In the genomic region with DNA sequence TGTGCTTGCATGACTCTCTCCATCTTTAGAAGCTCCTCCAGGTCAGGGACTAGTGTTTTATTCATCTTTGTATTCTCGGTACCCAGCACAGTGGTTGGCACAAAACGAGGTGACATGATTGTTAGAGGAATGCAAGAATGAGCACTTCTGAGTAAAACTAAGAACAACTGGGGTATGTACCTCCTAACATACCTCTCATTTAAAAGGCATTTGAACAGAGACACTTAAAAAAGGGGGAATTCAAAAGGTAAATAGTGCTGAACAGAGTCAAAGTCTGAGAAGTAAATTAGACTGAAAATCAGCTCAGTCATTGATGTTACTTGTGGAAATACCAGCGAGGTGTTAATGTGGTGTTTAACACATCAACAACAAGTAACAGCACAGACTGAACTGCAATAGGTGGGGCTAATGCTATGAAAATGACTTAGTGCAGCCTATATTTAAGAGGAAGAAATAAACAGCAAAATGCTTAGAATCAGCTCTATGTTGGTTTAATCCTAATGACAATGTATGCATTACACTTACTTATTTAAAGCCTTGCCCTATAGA, we compare ENCODE assay signal across 33 cellular contexts.
"Had no signal": no experiment of that assay in that cellular context is flagged by ENCODE, and none has a peak within 500 bp of the region (broad histone marks: within the 10 kb centered on the region; RNA-seq: fewer than 3 reads in every experiment).

No MANE protein-coding gene starts in this region.

- H3K36me3 ChIP-seq: adrenal gland, breast epithelium, Peyer's patch, WERI-Rb-1 had no signal

- H3K9me3 Mint-ChIP-seq: activated CD4-positive, alpha-beta T cell treated with anti-CD3 and anti-CD28 coated beads, Interleukin-2, amount 10 ng/mL, durations not matched to agents 24 days and 14 days; activated CD8-positive, alpha-beta T cell treated with anti-CD3 and anti-CD28 coated beads for 36 hours; activated naive CD4-positive, alpha-beta T cell treated with anti-CD3 and anti-CD28 coated beads for 36 hours had no signal

- H3K9me3 ChIP-seq: adrenal gland, body of pancreas, breast epithelium, Peyer's patch had no signal

- H3K27ac ChIP-seq: adrenal gland, body of pancreas, breast epithelium, Peyer's patch, WERI-Rb-1 had no signal

- DNase-seq: activated CD4-positive, alpha-beta T cell treated with anti-CD3 and anti-CD28 coated beads, Interleukin-2, amount 10 ng/mL, durations not matched to agents 24 days and 14 days; activated CD4-positive, alpha-beta T cell treated with anti-CD3 and anti-CD28 coated beads, Interleukin-2, amount 50 U/mL, for 4 hours; activated CD4-positive, CD25-positive, alpha-beta regulatory T cell; activated CD8-positive, alpha-beta T cell treated with anti-CD3 and anti-CD28 coated beads for 36 hours; activated gamma-delta T cell treated with Interleukin-2 at 50 U/mL for 16 hours; activated naive CD4-positive, alpha-beta T cell treated with anti-CD3 and anti-CD28 coated beads for 36 hours; activated T-cell treated with anti-CD3 and anti-CD28 coated beads, Interleukin-2, amount 50 U/mL, for 1 hour; activated T-cell treated with anti-CD3 and anti-CD28 coated beads, Interleukin-2, amount 50 U/mL, for 72 hours; adrenal gland; body of pancreas; central memory CD4-positive, alpha-beta T cell; Karpas-422; NCI-H1105; NCI-H1417 treated with DMSO at 0.1 percent for 48 hours; NCI-H187 treated with DMSO at 0.1 percent for 48 hours; NCI-H2081; NCI-H345; NCI-H510A; NCI-H526; NCI-H748 treated with DMSO at 0.1 percent for 48 hours; NK-92 treated with Interleukin-12 subunit alpha and Interleukin-12 subunit beta, amount 100 ng/mL, for 24 hours; PC-3; Peyer's patch; RPMI8226; SIG-M5; T-helper 1 cell; T1000; WERI-Rb-1 had no signal

- H3K4me3 ChIP-seq: adrenal gland, body of pancreas, breast epithelium, Peyer's patch had no signal

- FAIRE-seq: astrocyte had no signal

- ATAC-seq: activated CD8-positive, alpha-beta T cell treated with anti-CD3 and anti-CD28 coated beads for 36 hours; activated naive CD4-positive, alpha-beta T cell treated with anti-CD3 and anti-CD28 coated beads, Interleukin-2, amount 50 U/mL, for 72 hours; body of pancreas; Right ventricle myocardium inferior; SK-N-SH treated with all-trans-retinoic acid at 6 μM for 48 hours had no signal

- H3K4me1 Mint-ChIP-seq: activated CD4-positive, alpha-beta T cell treated with anti-CD3 and anti-CD28 coated beads, Interleukin-2, amount 10 ng/mL, durations not matched to agents 24 days and 14 days had no signal

- H3K4me1 ChIP-seq: adrenal gland, body of pancreas, breast epithelium, Peyer's patch had no signal

- H3K36me3 Mint-ChIP-seq: activated naive CD4-positive, alpha-beta T cell treated with anti-CD3 and anti-CD28 coated beads, Interleukin-2, amount 50 U/mL, for 72 hours had no signal

- H3K4me3 Mint-ChIP-seq: activated CD4-positive, alpha-beta T cell treated with anti-CD3 and anti-CD28 coated beads, Interleukin-2, amount 10 ng/mL, durations not matched to agents 24 days and 14 days; activated CD8-positive, alpha-beta T cell treated with anti-CD3 and anti-CD28 coated beads for 36 hours; activated naive CD4-positive, alpha-beta T cell treated with anti-CD3 and anti-CD28 coated beads for 36 hours; activated T-cell treated with anti-CD3 and anti-CD28 coated beads, Interleukin-2, amount 50 U/mL, for 72 hours had no signal

- H3K27me3 ChIP-seq: adrenal gland, body of pancreas, breast epithelium, Peyer's patch had no signal

- H3K27ac Mint-ChIP-seq: activated CD4-positive, alpha-beta T cell treated with anti-CD3 and anti-CD28 coated beads, Interleukin-2, amount 10 ng/mL, durations not matched to agents 24 days and 14 days; activated CD8-positive, alpha-beta T cell treated with anti-CD3 and anti-CD28 coated beads for 36 hours; activated naive CD4-positive, alpha-beta T cell treated with anti-CD3 and anti-CD28 coated beads for 36 hours; activated naive CD4-positive, alpha-beta T cell treated with anti-CD3 and anti-CD28 coated beads, Interleukin-2, amount 50 U/mL, for 72 hours; activated T-cell treated with anti-CD3 and anti-CD28 coated beads, Interleukin-2, amount 50 U/mL, for 72 hours had no signal
